22 cellular contexts compared by ENCODE assay signal in the genomic region with DNA sequence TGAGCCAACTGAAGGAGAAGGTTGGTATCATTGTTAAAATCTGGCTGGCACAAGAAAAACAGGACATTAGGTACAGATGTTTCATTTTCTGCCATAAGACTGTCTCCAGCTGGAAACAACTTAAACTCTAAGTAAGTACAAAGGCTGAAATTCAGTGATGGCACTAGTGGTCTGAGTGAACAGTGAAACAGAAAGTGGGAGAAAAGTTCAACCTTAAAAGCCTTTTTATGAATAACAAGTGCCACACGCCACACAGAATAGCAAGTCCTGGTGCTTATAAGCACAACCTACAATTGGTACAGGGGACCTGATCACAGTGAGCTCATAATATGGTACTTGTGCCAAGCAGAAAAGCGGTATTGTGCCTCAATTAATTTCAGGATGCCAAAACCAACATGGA.
"Had no signal": no experiment of that assay in that cellular context is flagged by ENCODE, and none has a peak within 500 bp of the region (broad histone marks: within the 10 kb centered on the region; RNA-seq: fewer than 3 reads in every experiment).

No MANE protein-coding gene starts in this region.

- H3K4me3 ChIP-seq: breast epithelium, SK-N-MC had no signal

- ATAC-seq: activated CD4-positive, alpha-beta T cell treated with anti-CD3 and anti-CD28 coated beads for 36 hours; activated T-helper 17 cell treated with anti-CD3 and anti-CD28 coated beads, Interleukin-2, amount 50 U/mL, for 72 hours; Right ventricle myocardium inferior had no signal

- H3K27me3 ChIP-seq: breast epithelium had no signal

- H3K36me3 ChIP-seq: breast epithelium had no signal

- H3K9me3 ChIP-seq: breast epithelium had no signal

- H3K9ac ChIP-seq: KMS-11 had no signal

- H3K4me1 ChIP-seq: breast epithelium had no signal

- DNase-seq: activated CD4-positive, alpha-beta memory T cell treated with anti-CD3 and anti-CD28 coated beads, Interleukin-2, amount 10 ng/mL, durations not matched to agents 7 days and 5 days; activated CD4-positive, alpha-beta T cell treated with anti-CD3 and anti-CD28 coated beads for 36 hours; activated CD4-positive, alpha-beta T cell treated with anti-CD3 and anti-CD28 coated beads, Interleukin-2, amount 50 U/mL, for 1 hour; activated gamma-delta T cell; activated naive CD4-positive, alpha-beta T cell treated with anti-CD3 and anti-CD28 coated beads for 36 hours; activated naive CD8-positive, alpha-beta T cell treated with anti-CD3 and anti-CD28 coated beads for 36 hours; activated T-cell treated with anti-CD3 and anti-CD28 coated beads for 4 hours; activated T-cell treated with anti-CD3 and anti-CD28 coated beads, Interleukin-2, amount 50 U/mL, for 48 hours; caudate nucleus; MV-4-11; NCI-H1092 treated with DMSO at 0.1 percent for 48 hours; NCI-H1417 treated with DMSO at 0.1 percent for 48 hours; NCI-H1694 treated with DMSO at 0.1 percent for 48 hours; NCI-H2029 treated with DMSO at 0.1 percent for 48 hours; NCI-H524; T-helper 1 cell had no signal

- H3K4me2 ChIP-seq: KMS-11 had no signal

- H3K27ac ChIP-seq: KMS-11, SK-N-MC, VCaP had no signal
